In genomic region chr15:50777045-50777444, GRCh38 we compare ENCODE assay signal across 17 cellular contexts. TPM values are rescaled to one million over a fixed set of nuclear protein-coding genes. Genes with fewer than 3 reads are reported as not detected.
DNase-seq lines count a peak whose midpoint lies in the region; ATAC-seq and TF ChIP-seq lines count a peak whose summit lies in the region.
"Had no signal": no experiment of that assay in that cellular context is flagged by ENCODE, and none has a peak within 500 bp of the region (broad histone marks: within the 10 kb centered on the region; RNA-seq: fewer than 3 reads in every experiment).

No MANE protein-coding gene starts in this region.

- no peak overlapping the region for H3K27ac Mint-ChIP-seq in HFFc6
- no peak overlapping the region for H3K27ac Mint-ChIP-seq in glutamatergic neuron (ENCODE audit: unreplicated experiment)
- H3K27ac Mint-ChIP-seq: CD4-positive, alpha-beta T cell; GM23338 had no signal

- H3K36me3 Mint-ChIP-seq in HFFc6 (ENCODE audit: low read depth) (no peaks in the 10 kb centered on the region), glutamatergic neuron (ENCODE audit: unreplicated experiment) (no peaks in the 10 kb centered on the region)

- peaks cover 4% of the 10 kb centered on the region for H3K27me3 ChIP-seq in AG04450 (ENCODE audit: control insufficient read depth, insufficient read depth, low read length)

- H3K4me3 Mint-ChIP-seq in HFFc6 (no peak overlapping the region), glutamatergic neuron (ENCODE audit: unreplicated experiment) (no peak overlapping the region)
- H3K4me3 Mint-ChIP-seq: CD4-positive, alpha-beta T cell; GM23338 had no signal

- no peaks in the 10 kb centered on the region for H3K9me3 Mint-ChIP-seq in HFFc6
- H3K9me3 Mint-ChIP-seq in glutamatergic neuron (ENCODE audit: unreplicated experiment): no peaks in the 10 kb centered on the region
- H3K9me3 Mint-ChIP-seq: CD4-positive, alpha-beta T cell; GM23338 had no signal

- ATAC-seq in GM21423 (IDR thresholded peaks at IDR 0.05; ENCODE audit: unreplicated experiment): no peak
- no peak for ATAC-seq in GM19395 (IDR thresholded peaks at IDR 0.05; ENCODE audit: unreplicated experiment)
- ATAC-seq: GM23338 had no signal

- H3K9me3 ChIP-seq in AG04450 (ENCODE audit: control insufficient read depth, insufficient read depth, low read length): no peaks in the 10 kb centered on the region

- H3K4me3 ChIP-seq in AG04450 (ENCODE audit: low read depth, low read length): no peak overlapping the region
- H3K4me3 ChIP-seq in astrocyte of the cerebellum (ENCODE audit: low read depth, low read length): no peak overlapping the region
- H3K4me3 ChIP-seq: GM23338 had no signal

- POLR2A ChIA-PET in AG04450 (lab: Yijun Ruan, JAX): no interaction called here

- H3K27ac ChIP-seq in AG04450 (ENCODE audit: low read depth, low read length): no peak overlapping the region

- in situ Hi-C loops in astrocyte of the cerebellum (cut with HindIII; ENCODE audit: low sequenced_read_pairs): no loop called here

- H3K4me1 Mint-ChIP-seq in HFFc6 (ENCODE audit: low read depth) (peaks cover 8% of the 10 kb centered on the region), glutamatergic neuron (ENCODE audit: low read depth, unreplicated experiment) (no peaks in the 10 kb centered on the region)
- H3K4me1 Mint-ChIP-seq: GM23338 had no signal

- 0 out of 2 replicates have a peak, but pooled peaks have one; percentile 6 for TF ChIP-seq CTCF in AG04450 (IDR thresholded peaks at IDR 0.05; ENCODE audit: low read depth, low read length)
- TF ChIP-seq CTCF in HFFc6 (IDR thresholded peaks at IDR 0.05): peak; percentile 49
- TF ChIP-seq CTCF in astrocyte of the cerebellum (IDR thresholded peaks at IDR 0.05; ENCODE audit: low read depth, low read length, missing control alignments): peak; percentile 7
- peak; percentile 31 for TF ChIP-seq CTCF in glutamatergic neuron (IDR thresholded peaks at IDR 0.05; ENCODE audit: partially characterized antibody, unreplicated experiment)

- H3K27me3 Mint-ChIP-seq in HFFc6 (ENCODE audit: insufficient read depth) (no peaks in the 10 kb centered on the region), glutamatergic neuron (ENCODE audit: unreplicated experiment) (no peaks in the 10 kb centered on the region)
- H3K27me3 Mint-ChIP-seq: CD4-positive, alpha-beta T cell had no signal

- no peak for DNase-seq in AG04450 (ENCODE audit: low read depth, low spot score)
- no peak for DNase-seq in HFFc6
- no peak for DNase-seq in astrocyte of the cerebellum (ENCODE audit: low read depth)
- no peak for DNase-seq in glutamatergic neuron
- DNase-seq in NCI-H748 treated with DMSO at 0.1 percent for 48 hours (lab: John Stamatoyannopoulos, UW): no peak
- no peak for DNase-seq in NCI-H1694 (lab: John Stamatoyannopoulos, UW)
- DNase-seq: CD4-positive, alpha-beta T cell; Kasumi-1; MM.1S; NCI-H1105; NCI-H187; NCI-H69; NK-92 treated with Interleukin-12 subunit alpha and Interleukin-12 subunit beta, amount 100 ng/mL, for 24 hours; SIG-M5 had no signal

- CTCF ChIA-PET in AG04450 (lab: Charles Lee): no interaction called here

RNA-seq across cellular contexts. Expression of gene SPPL2A, which starts 11.5 kb away (rescaled TPM):
- polyA plus RNA-seq in AG04450 (2011; rRNA removed): 70.2 and 80.1 TPM in 2 replicates
- 33.1 and 61.4 TPM in 2 replicates for polyA minus RNA-seq in AG04450 (2011; rRNA and poly(A)+ RNA removed)
- total RNA-seq in HFFc6 (2021; fragmentation: NEBNext Ultra II Directional; extraction: Animal tissue kit (Norgen Biotek cat#: 25700)): 100 to 1,000 TPM; 119 to 170 (median 138) TPM
- 40.7 TPM for total RNA-seq in glutamatergic neuron (ENCODE audit: unreplicated experiment)
